Comparison of ENCODE assay signal across 8 cellular contexts in genomic region chr3:195150194-195151118, GRCh38.
DNase-seq lines count a peak whose midpoint lies in the region; ATAC-seq, FAIRE-seq and TF ChIP-seq lines count a peak whose summit lies in the region.

No MANE protein-coding gene starts in this region.

- intact Hi-C loops in dorsolateral prefrontal cortex (cut with DNase I) (no loop called here), lower lobe of right lung (cut with DNase I) (no loop called here)

- H3K4me3 ChIP-seq in RWPE2 (ENCODE audit: severe bottlenecking): no peak overlapping the region
- peak overlapping the region in 57 of 59 donors; percentile 2 to 70 (median 45) for H3K4me3 ChIP-seq in dorsolateral prefrontal cortex
- H3K4me3 ChIP-seq in lower lobe of right lung: peak overlapping the region; percentile 40

- H3K36me3 ChIP-seq in RWPE2 (ENCODE audit: low read depth) (no peaks in the 10 kb centered on the region), lower lobe of right lung (no peaks in the 10 kb centered on the region)

- ATAC-seq in HG02852 (IDR thresholded peaks at IDR 0.05; ENCODE audit: unreplicated experiment) (peak; percentile 25), RWPE2 (ENCODE audit: low read depth) (peak; percentile 51), lower lobe of right lung (peak; percentile 88 to 89)

- H3K9me3 ChIP-seq in RWPE2 (ENCODE audit: severe bottlenecking) (no peaks in the 10 kb centered on the region), lower lobe of right lung (no peaks in the 10 kb centered on the region)

- peak overlapping the region; percentile 42 for H3K27ac ChIP-seq in RWPE2 (ENCODE audit: poor library complexity, severe bottlenecking)
- H3K27ac ChIP-seq in dorsolateral prefrontal cortex: peak overlapping the region in 56 of 59 donors; percentile 10 to 83 (median 62)
- H3K27ac ChIP-seq in lower lobe of right lung: peak overlapping the region; percentile 83
- peak overlapping the region; percentile 28 for H3K27ac ChIP-seq in temporal lobe (ENCODE audit: low read depth, low read length)

- H3K27me3 ChIP-seq in RWPE2 (ENCODE audit: insufficient read depth, poor library complexity, severe bottlenecking) (no peaks in the 10 kb centered on the region), dorsolateral prefrontal cortex (no peaks in the 10 kb centered on the region), lower lobe of right lung (ENCODE audit: low read depth) (no peaks in the 10 kb centered on the region)

- no peak for FAIRE-seq in HTR-8/SVneo (lab: Jason Lieb, UNC)

- TF ChIP-seq CTCF in RWPE2 (IDR thresholded peaks at IDR 0.05; ENCODE audit: poor library complexity, severe bottlenecking): no peak
- TF ChIP-seq CTCF in dorsolateral prefrontal cortex (IDR thresholded peaks at IDR 0.05 in 54 of 56, conservative IDR thresholded peaks at IDR 0.05 in 2 of 56; ENCODE audit: low read depth in 1 of 56, partially characterized antibody in 56 of 56): peak in 1 of 56 donors; percentile 21
- TF ChIP-seq CTCF in lower lobe of right lung (IDR thresholded peaks at IDR 0.05): no peak

- H3K4me1 ChIP-seq in RWPE2 (ENCODE audit: insufficient read depth, poor library complexity, severe bottlenecking) (peaks cover 28% of the 10 kb centered on the region), lower lobe of right lung (peaks cover 94% of the 10 kb centered on the region)

- DNase-seq in ELF-1 (ENCODE audit: low read depth, low spot score) (peak; percentile 78), RWPE2 (ENCODE audit: low spot score) (no peak), dorsolateral prefrontal cortex (peak in 6 of 10 donors; percentile 42 to 72 (median 48)), lower lobe of right lung (peak; percentile 86), HTR-8/SVneo (ENCODE audit: insufficient read length, low spot score) (no peak), SKM-1 treated with dmso at 0.1 percent for 144 hours (lab: John Stamatoyannopoulos, UW; ENCODE audit: unreplicated experiment) (no peak)

Comparison
In these comparisons a context has a peak if more than half of its experiments do, and no peak if none do; other contexts are left out.
1. DNase-seq: peak in ELF-1 (single experiment), dorsolateral prefrontal cortex (6 of 10) and lower lobe of right lung (single experiment); none in RWPE2 (single experiment), HTR-8/SVneo (single experiment) and SKM-1 treated with dmso at 0.1 percent for 144 hours (single experiment).
2. ATAC-seq: peak in every context shown above with its lines; median percentile 88 in lower lobe of right lung; 51 in RWPE2; 25 in HG02852.
3. H3K27ac ChIP-seq: peak in every context shown above with its lines; median percentile 83 in lower lobe of right lung; 62 in dorsolateral prefrontal cortex; 42 in RWPE2; 28 in temporal lobe.